Comparison of ENCODE assay signal across 15 cellular contexts in the genomic region with DNA sequence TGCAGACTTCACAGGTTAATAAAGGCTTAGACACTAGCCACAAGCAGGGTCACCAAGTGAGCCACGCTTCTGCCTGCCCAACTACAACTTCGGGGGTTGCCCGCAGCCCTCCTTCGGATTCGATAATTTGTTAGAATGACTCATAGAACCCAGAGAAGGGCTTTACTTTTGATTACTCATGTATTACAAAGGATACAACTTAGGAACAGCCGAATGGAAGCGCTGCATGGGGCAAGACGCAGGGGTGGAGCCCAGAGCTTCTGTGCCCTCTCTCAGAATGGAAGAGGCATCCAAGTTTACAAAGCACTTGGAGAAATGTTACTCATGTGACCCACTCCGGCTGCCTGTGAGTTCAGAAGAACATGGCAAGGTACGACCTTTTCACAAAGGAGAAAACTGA. TPM values are rescaled to one million over a fixed set of nuclear protein-coding genes. Genes with fewer than 3 reads are reported as not detected.
DNase-seq lines count a peak whose midpoint lies in the region; ATAC-seq, FAIRE-seq and TF ChIP-seq lines count a peak whose summit lies in the region.
"Had no signal": no experiment of that assay in that cellular context is flagged by ENCODE, and none has a peak within 500 bp of the region (broad histone marks: within the 10 kb centered on the region; RNA-seq: fewer than 3 reads in every experiment).

No MANE protein-coding gene starts in this region.

- 59 to 65% (median 62%) methylated on average over 10 of the region's 10 CpGs for WGBS in stomach, 5 donors

- H3K27ac Mint-ChIP-seq in activated T-helper 1 cell treated with anti-CD3 and anti-CD28 coated beads, Interleukin-12 subunit alpha, Interleukin-12 subunit beta, Interleukin-2, Interleukin-4 antibody, amounts not matched to agents 30 ng/mL and 10 ng/mL and 1 ng/mL, durations not matched to agents 14 hours and 24 hours and 36 hours: no peak overlapping the region
- H3K27ac Mint-ChIP-seq: activated CD4-positive, alpha-beta T cell treated with anti-CD3 and anti-CD28 coated beads, Interleukin-2, amount 10 ng/mL, durations not matched to agents 7 days and 5 days; activated T-helper 2 cell treated with anti-CD3 and anti-CD28 coated beads, Interferon-gamma antibody, Interleukin-2, Interleukin-4, amounts not matched to agents 10 μg/mL and 5 μg/mL and 100 μg/mL, durations not matched to agents 14 hours and 24 hours and 36 hours had no signal

- DNase-seq in NOMO-1 treated with DMSO at 0.1 percent for 48 hours (lab: John Stamatoyannopoulos, UW; ENCODE audit: unreplicated experiment) (peak; percentile 9), NOMO-1 treated with dmso at 0.1 percent for 144 hours (lab: John Stamatoyannopoulos, UW; ENCODE audit: unreplicated experiment) (no peak), fibroblast of peridontal ligament (ENCODE audit: extremely low read depth) (peak; percentile 71), stomach (no peak), D721Med (ENCODE audit: insufficient read length, low spot score) (no peak), GM20000 (ENCODE audit: low spot score) (no peak)
- no peak for DNase-seq in activated T-helper 1 cell treated with anti-CD3 and anti-CD28 coated beads, Interleukin-12 subunit alpha, Interleukin-12 subunit beta, Interleukin-2, Interleukin-4 antibody, amounts not matched to agents 30 ng/mL and 10 ng/mL and 1 ng/mL, durations not matched to agents 14 hours and 24 hours and 36 hours (ENCODE audit: low spot score)
- DNase-seq: 8988T; activated CD4-positive, alpha-beta T cell treated with anti-CD3 and anti-CD28 coated beads, Interleukin-2, amount 10 ng/mL, durations not matched to agents 7 days and 5 days; DMS53; midbrain; testis had no signal

- H3K36me3 ChIP-seq in stomach: no peaks in the 10 kb centered on the region

- no peak overlapping the region for H3K4me3 ChIP-seq in stomach
- H3K4me3 ChIP-seq: testis had no signal

- H3K27ac ChIP-seq in stomach: peak overlapping the region in 4 of 5 donors; percentile 17 to 52 (median 22)
- H3K27ac ChIP-seq: testis had no signal

- no peak overlapping the region for H3K4me3 Mint-ChIP-seq in activated T-helper 1 cell treated with anti-CD3 and anti-CD28 coated beads, Interleukin-12 subunit alpha, Interleukin-12 subunit beta, Interleukin-2, Interleukin-4 antibody, amounts not matched to agents 30 ng/mL and 10 ng/mL and 1 ng/mL, durations not matched to agents 14 hours and 24 hours and 36 hours
- H3K4me3 Mint-ChIP-seq: activated CD4-positive, alpha-beta T cell treated with anti-CD3 and anti-CD28 coated beads, Interleukin-2, amount 10 ng/mL, durations not matched to agents 7 days and 5 days; central memory CD8-positive, alpha-beta T cell had no signal

- no peaks in the 10 kb centered on the region for H3K4me1 Mint-ChIP-seq in activated T-helper 1 cell treated with anti-CD3 and anti-CD28 coated beads, Interleukin-12 subunit alpha, Interleukin-12 subunit beta, Interleukin-2, Interleukin-4 antibody, amounts not matched to agents 30 ng/mL and 10 ng/mL and 1 ng/mL, durations not matched to agents 14 hours and 24 hours and 36 hours (ENCODE audit: low read depth)

- no peaks in the 10 kb centered on the region for H3K36me3 Mint-ChIP-seq in activated T-helper 1 cell treated with anti-CD3 and anti-CD28 coated beads, Interleukin-12 subunit alpha, Interleukin-12 subunit beta, Interleukin-2, Interleukin-4 antibody, amounts not matched to agents 30 ng/mL and 10 ng/mL and 1 ng/mL, durations not matched to agents 14 hours and 24 hours and 36 hours (ENCODE audit: low read depth)

- TF ChIP-seq CTCF in stomach (IDR thresholded peaks at IDR 0.05) (no peak), D721Med (IDR thresholded peaks at IDR 0.05; ENCODE audit: insufficient read depth, missing control alignments) (no peak), GM20000 (IDR thresholded peaks at IDR 0.05; ENCODE audit: extremely low read depth, missing control alignments) (no peak)

- peaks cover 23% of the 10 kb centered on the region for H3K27me3 Mint-ChIP-seq in activated T-helper 1 cell treated with anti-CD3 and anti-CD28 coated beads, Interleukin-12 subunit alpha, Interleukin-12 subunit beta, Interleukin-2, Interleukin-4 antibody, amounts not matched to agents 30 ng/mL and 10 ng/mL and 1 ng/mL, durations not matched to agents 14 hours and 24 hours and 36 hours (ENCODE audit: insufficient read depth)

- peaks cover 0 to 12% (median 5%) of the 10 kb centered on the region in 4 donors for H3K4me1 ChIP-seq in stomach

- H3K27me3 ChIP-seq in stomach: peaks cover 0 to 54% (median 12%) of the 10 kb centered on the region in 3 donors
- H3K27me3 ChIP-seq: testis had no signal

- H3K9me3 Mint-ChIP-seq in activated T-helper 1 cell treated with anti-CD3 and anti-CD28 coated beads, Interleukin-12 subunit alpha, Interleukin-12 subunit beta, Interleukin-2, Interleukin-4 antibody, amounts not matched to agents 30 ng/mL and 10 ng/mL and 1 ng/mL, durations not matched to agents 14 hours and 24 hours and 36 hours: no peaks in the 10 kb centered on the region
- H3K9me3 Mint-ChIP-seq: activated CD4-positive, alpha-beta T cell treated with anti-CD3 and anti-CD28 coated beads, Interleukin-2, amount 10 ng/mL, durations not matched to agents 7 days and 5 days; activated T-helper 2 cell treated with anti-CD3 and anti-CD28 coated beads, Interferon-gamma antibody, Interleukin-2, Interleukin-4, amounts not matched to agents 10 μg/mL and 5 μg/mL and 100 μg/mL, durations not matched to agents 14 hours and 24 hours and 36 hours; central memory CD8-positive, alpha-beta T cell had no signal

- no peak for TF ChIP-seq EP300 in stomach (IDR thresholded peaks at IDR 0.05)

- TF ChIP-seq POLR2A in stomach (IDR thresholded peaks at IDR 0.05): no peak

- intact Hi-C loops in stomach (cut with DNase I; ENCODE audit: low total_unique reads): no loop called here
- intact Hi-C loops in activated T-helper 1 cell treated with anti-CD3 and anti-CD28 coated beads, Interleukin-12 subunit alpha, Interleukin-12 subunit beta, Interleukin-2, Interleukin-4 antibody, amounts not matched to agents 30 ng/mL and 10 ng/mL and 1 ng/mL, durations not matched to agents 14 hours and 24 hours and 36 hours (cut with micrococcal nuclease): loop anchor here (5.0 kb wide), 1 partner anchor 123 kb away; no protein-coding TSS in a partner anchor

- no peak for FAIRE-seq in D721Med (lab: Jason Lieb, UNC)

- no peaks in the 10 kb centered on the region for H3K9me3 ChIP-seq in stomach
- H3K9me3 ChIP-seq: testis had no signal

- peak; percentile 20; the same call in 2 of the 3 replicates for ATAC-seq in SK-N-SH treated with all-trans-retinoic acid at 6 μM for 48 hours

TF ChIP-seq in SK-N-SH treated with all-trans-retinoic acid at 6 μM for 48 hours, 23 proteins besides CTCF, POLR2A, EP300 and RAD21 (continues in another document):
- TF ChIP-seq, protein P1, sequence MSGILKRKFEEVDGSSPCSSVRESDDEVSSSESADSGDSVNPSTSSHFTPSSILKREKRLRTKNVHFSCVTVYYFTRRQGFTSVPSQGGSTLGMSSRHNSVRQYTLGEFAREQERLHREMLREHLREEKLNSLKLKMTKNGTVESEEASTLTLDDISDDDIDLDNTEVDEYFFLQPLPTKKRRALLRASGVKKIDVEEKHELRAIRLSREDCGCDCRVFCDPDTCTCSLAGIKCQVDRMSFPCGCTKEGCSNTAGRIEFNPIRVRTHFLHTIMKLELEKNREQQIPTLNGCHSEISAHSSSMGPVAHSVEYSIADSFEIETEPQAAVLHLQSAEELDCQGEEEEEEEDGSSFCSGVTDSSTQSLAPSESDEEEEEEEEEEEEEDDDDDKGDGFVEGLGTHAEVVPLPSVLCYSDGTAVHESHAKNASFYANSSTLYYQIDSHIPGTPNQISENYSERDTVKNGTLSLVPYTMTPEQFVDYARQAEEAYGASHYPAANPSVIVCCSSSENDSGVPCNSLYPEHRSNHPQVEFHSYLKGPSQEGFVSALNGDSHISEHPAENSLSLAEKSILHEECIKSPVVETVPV (CRISPR knock-in tag; IDR thresholded peaks at IDR 0.05): no peak
- TF ChIP-seq, protein P2, sequence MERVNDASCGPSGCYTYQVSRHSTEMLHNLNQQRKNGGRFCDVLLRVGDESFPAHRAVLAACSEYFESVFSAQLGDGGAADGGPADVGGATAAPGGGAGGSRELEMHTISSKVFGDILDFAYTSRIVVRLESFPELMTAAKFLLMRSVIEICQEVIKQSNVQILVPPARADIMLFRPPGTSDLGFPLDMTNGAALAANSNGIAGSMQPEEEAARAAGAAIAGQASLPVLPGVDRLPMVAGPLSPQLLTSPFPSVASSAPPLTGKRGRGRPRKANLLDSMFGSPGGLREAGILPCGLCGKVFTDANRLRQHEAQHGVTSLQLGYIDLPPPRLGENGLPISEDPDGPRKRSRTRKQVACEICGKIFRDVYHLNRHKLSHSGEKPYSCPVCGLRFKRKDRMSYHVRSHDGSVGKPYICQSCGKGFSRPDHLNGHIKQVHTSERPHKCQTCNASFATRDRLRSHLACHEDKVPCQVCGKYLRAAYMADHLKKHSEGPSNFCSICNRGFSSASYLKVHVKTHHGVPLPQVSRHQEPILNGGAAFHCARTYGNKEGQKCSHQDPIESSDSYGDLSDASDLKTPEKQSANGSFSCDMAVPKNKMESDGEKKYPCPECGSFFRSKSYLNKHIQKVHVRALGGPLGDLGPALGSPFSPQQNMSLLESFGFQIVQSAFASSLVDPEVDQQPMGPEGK (CRISPR knock-in tag; IDR thresholded peaks at IDR 0.05; ENCODE audit: borderline replicate concordance): no peak
- no peak for TF ChIP-seq ZC3H10 (CRISPR knock-in tag; IDR thresholded peaks at IDR 0.05)
- TF ChIP-seq CSDC2 (CRISPR knock-in tag; IDR thresholded peaks at IDR 0.05): no peak
- TF ChIP-seq PPARA (CRISPR knock-in tag; IDR thresholded peaks at IDR 0.05; ENCODE audit: borderline replicate concordance): no peak
- TF ChIP-seq, protein P3, sequence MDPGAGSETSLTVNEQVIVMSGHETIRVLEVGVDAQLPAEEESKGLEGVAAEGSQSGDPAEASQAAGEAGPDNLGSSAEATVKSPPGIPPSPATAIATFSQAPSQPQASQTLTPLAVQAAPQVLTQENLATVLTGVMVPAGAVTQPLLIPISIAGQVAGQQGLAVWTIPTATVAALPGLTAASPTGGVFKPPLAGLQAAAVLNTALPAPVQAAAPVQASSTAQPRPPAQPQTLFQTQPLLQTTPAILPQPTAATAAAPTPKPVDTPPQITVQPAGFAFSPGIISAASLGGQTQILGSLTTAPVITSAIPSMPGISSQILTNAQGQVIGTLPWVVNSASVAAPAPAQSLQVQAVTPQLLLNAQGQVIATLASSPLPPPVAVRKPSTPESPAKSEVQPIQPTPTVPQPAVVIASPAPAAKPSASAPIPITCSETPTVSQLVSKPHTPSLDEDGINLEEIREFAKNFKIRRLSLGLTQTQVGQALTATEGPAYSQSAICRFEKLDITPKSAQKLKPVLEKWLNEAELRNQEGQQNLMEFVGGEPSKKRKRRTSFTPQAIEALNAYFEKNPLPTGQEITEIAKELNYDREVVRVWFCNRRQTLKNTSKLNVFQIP (CRISPR knock-in tag; IDR thresholded peaks at IDR 0.05; ENCODE audit: borderline replicate concordance, low read depth): no peak
- no peak for TF ChIP-seq ZFP3 (CRISPR knock-in tag; IDR thresholded peaks at IDR 0.05)

RNA-seq across cellular contexts. Expression of a gene that starts 7.5 kb away (rescaled TPM):
- total RNA-seq in stomach: 10 to 100 TPM in 4 of 5 donors, 1 to 10 TPM in 1; 9.0 to 46.9 (median 26.3) TPM
- polyA plus RNA-seq in stomach: 1 to 10 TPM; 2.4 to 6.0 (median 4.0) TPM
- not detected in 2 replicates for total RNA-seq in activated T-helper 1 cell treated with anti-CD3 and anti-CD28 coated beads, Interleukin-12 subunit alpha, Interleukin-12 subunit beta, Interleukin-2, Interleukin-4 antibody, amounts not matched to agents 30 ng/mL and 10 ng/mL and 1 ng/mL, durations not matched to agents 14 hours and 24 hours and 36 hours
- total RNA-seq: activated CD4-positive, alpha-beta T cell treated with anti-CD3 and anti-CD28 coated beads, Interleukin-2, amount 10 ng/mL, durations not matched to agents 7 days and 5 days; activated T-helper 2 cell treated with anti-CD3 and anti-CD28 coated beads, Interferon-gamma antibody, Interleukin-2, Interleukin-4, amounts not matched to agents 10 μg/mL and 5 μg/mL and 100 μg/mL, durations not matched to agents 14 hours and 24 hours and 36 hours had no signal

Comparison
In these comparisons a context has a peak if more than half of its experiments do, and no peak if none do; other contexts are left out.
1. DNase-seq: peak in NOMO-1 treated with DMSO at 0.1 percent for 48 hours (single experiment) and fibroblast of peridontal ligament (single experiment); none in NOMO-1 treated with dmso at 0.1 percent for 144 hours (single experiment), stomach (single experiment), activated T-helper 1 cell treated with anti-CD3 and anti-CD28 coated beads, Interleukin-12 subunit alpha, Interleukin-12 subunit beta, Interleukin-2, Interleukin-4 antibody, amounts not matched to agents 30 ng/mL and 10 ng/mL and 1 ng/mL, durations not matched to agents 14 hours and 24 hours and 36 hours (single experiment), D721Med (single experiment) and GM20000 (single experiment).